ENCODE assay signal across 17 cellular contexts in the genomic region with DNA sequence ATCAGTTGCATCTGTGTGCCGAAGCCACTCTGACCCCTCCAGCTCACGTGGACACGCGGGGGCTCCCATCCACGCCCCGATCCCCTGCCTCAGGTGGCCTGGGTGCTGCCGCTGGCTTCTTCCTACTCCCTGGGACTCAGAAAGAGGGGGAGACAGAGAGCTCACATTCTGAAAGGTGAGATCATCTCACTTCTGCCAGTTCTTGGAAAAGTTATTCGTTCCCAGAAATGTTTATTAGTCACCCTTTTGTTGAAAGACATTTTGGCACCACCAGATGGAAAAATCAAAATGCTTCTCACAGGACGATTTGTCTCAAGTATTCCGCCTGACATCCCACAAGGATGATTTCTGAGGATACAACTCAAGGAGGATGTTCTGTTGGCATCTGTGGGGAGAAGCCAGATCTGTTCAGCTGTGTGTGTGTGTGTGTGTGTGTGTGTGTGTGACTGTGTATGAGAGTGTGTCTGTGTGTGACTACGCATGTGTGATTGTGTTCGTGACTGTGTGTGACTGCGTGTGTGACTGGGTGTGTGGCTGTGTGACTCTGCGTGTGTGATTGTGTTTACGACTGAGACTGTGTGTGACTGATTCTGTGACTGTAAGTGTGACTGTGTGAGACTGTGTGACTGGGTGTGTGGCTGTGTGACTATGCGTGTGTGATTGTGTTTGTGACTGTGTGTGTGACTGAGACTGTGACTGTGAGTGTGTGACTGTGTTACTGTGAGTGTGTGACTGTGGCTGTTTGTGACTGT.
DNase-seq lines count a peak whose midpoint lies in the region; ATAC-seq, FAIRE-seq and TF ChIP-seq lines count a peak whose summit lies in the region.
"Had no signal": no experiment of that assay in that cellular context is flagged by ENCODE, and none has a peak within 500 bp of the region (broad histone marks: within the 10 kb centered on the region; RNA-seq: fewer than 3 reads in every experiment).

No MANE protein-coding gene starts in this region.

- intact Hi-C loops in pancreas (cut with DNase I) = no loop called here

- H3K27ac ChIP-seq in esophagus (ENCODE audit: low read depth in 2 of 2, low read length in 1 of 2) = peak overlapping the region; percentile 47 to 88
- peak overlapping the region in 1 of 4 donors; percentile 37 for H3K27ac ChIP-seq in pancreas
- H3K27ac ChIP-seq: epithelial cell of prostate, HL-60, neural progenitor cell had no signal

- H3K4me3 ChIP-seq in MG63 (no peak overlapping the region), esophagus (ENCODE audit: low read depth in 1 of 2, low read length in 2 of 2) (no peak overlapping the region), pancreas (no peak overlapping the region)
- H3K4me3 ChIP-seq: neural progenitor cell had no signal

- TF ChIP-seq CTCF in AG09319 (IDR thresholded peaks at IDR 0.05; ENCODE audit: low read depth, low read length) (no peak; the same call in 1 of the 2 replicates), pancreas (IDR thresholded peaks at IDR 0.05) (no peak), GM13977 (IDR thresholded peaks at IDR 0.05; ENCODE audit: extremely low read depth, insufficient read depth, missing control alignments) (no peak)

- WGBS in esophagus, 2 donors = 38 to 44% methylated on average over 16 of the region's 16 CpGs
- WGBS in pancreas, 2 donors = 67 to 68% methylated on average over 16 of the region's 16 CpGs

- in situ Hi-C loops in GM13977 (cut with MboI; ENCODE audit: low pct_unique_long_range_greater_than_20kb, low sequenced_read_pairs, unreplicated experiment) = no loop called here

- no peak for FAIRE-seq in pancreas (lab: Jason Lieb, UNC)

- H3K36me3 ChIP-seq in MG63 (no peaks in the 10 kb centered on the region; the same call in 1 of the 2 replicates), esophagus (ENCODE audit: control insufficient read depth in 2 of 2, insufficient read depth in 2 of 2, low read length in 1 of 2) (peaks cover 0 to 8% of the 10 kb centered on the region in 2 donors), pancreas (no peaks in the 10 kb centered on the region)
- H3K36me3 ChIP-seq: neural progenitor cell had no signal

- ATAC-seq in pancreas (peak; percentile 32 to 79 (median 57)), HG03342 (IDR thresholded peaks at IDR 0.05; ENCODE audit: unreplicated experiment) (no peak)
- ATAC-seq: CD8-positive, alpha-beta T cell; T-cell had no signal

- peak; percentile 59 for DNase-seq in AG09319 (ENCODE audit: extremely low read depth, low read depth)
- DNase-seq in MG63 = peak; percentile 69
- DNase-seq in pancreas = no peak
- no peak for DNase-seq in NCI-H1694 treated with DMSO at 0.1 percent for 48 hours (lab: John Stamatoyannopoulos, UW)
- DNase-seq in NCI-H187 (lab: John Stamatoyannopoulos, UW) = no peak
- DNase-seq in GM13977 (ENCODE audit: low spot score) = no peak
- DNase-seq: activated CD4-positive, alpha-beta T cell treated with anti-CD3 and anti-CD28 coated beads, Interleukin-2, amount 50 U/mL, for 4 hours; CD8-positive, alpha-beta T cell; NCI-H1048; NCI-H82; stimulated activated CD4-positive, alpha-beta T cell treated with anti-CD3 and anti-CD28 coated beads, Interleukin-2, amount 100 ng/mL, for 48 hours; T-cell had no signal

- H3K9me3 ChIP-seq in MG63 (no peaks in the 10 kb centered on the region), esophagus (ENCODE audit: control insufficient read depth in 2 of 2, insufficient read depth in 1 of 2, low read depth in 1 of 2, low read length in 1 of 2) (peaks cover 0 to 4% of the 10 kb centered on the region in 2 donors), pancreas (no peaks in the 10 kb centered on the region)

- peaks cover 0 to 30% of the 10 kb centered on the region in 2 donors for H3K4me1 ChIP-seq in esophagus (ENCODE audit: control insufficient read depth in 2 of 2, insufficient read depth in 2 of 2, low read length in 1 of 2)
- peaks cover 0 to 6% (median 0%) of the 10 kb centered on the region in 3 donors for H3K4me1 ChIP-seq in pancreas

- no peaks in the 10 kb centered on the region for H3K27me3 ChIP-seq in MG63
- no peaks in the 10 kb centered on the region for H3K27me3 ChIP-seq in esophagus (ENCODE audit: control insufficient read depth in 1 of 2, insufficient read depth in 2 of 2, low read length in 2 of 2)
- no peaks in the 10 kb centered on the region for H3K27me3 ChIP-seq in pancreas

Comparison
In these comparisons a context has a peak if more than half of its experiments do, and no peak if none do; other contexts are left out.
1. DNase-seq: peak in AG09319 (single experiment) and MG63 (single experiment); none in pancreas (0 of 6), NCI-H1694 treated with DMSO at 0.1 percent for 48 hours (single experiment), NCI-H187 (0 of 2) and GM13977 (single experiment).